ENCODE assay signal across 18 cellular contexts in the genomic region with DNA sequence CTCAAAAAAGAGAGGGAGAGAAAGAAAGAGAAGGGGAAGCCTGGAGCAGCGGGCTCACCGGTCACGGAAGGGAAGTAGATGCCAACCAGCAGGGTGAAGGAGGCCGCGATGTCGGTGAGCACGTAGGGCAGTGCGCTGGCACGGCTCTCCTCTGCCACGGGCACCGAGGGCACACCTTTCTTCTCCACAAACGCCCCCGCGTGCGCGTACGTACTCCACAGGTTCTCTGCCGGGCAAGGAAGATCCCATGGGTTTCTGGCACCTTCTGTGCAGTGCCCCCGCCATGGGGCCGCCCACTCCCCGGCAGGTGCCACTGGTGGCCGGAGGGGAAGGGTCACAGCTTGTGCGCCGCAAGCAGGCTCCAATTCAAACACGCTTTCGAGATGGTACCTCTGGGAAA. TPM values are rescaled to one million over a fixed set of nuclear protein-coding genes. Genes with fewer than 3 reads are reported as not detected.
DNase-seq lines count a peak whose midpoint lies in the region; ATAC-seq and TF ChIP-seq lines count a peak whose summit lies in the region.
"Had no signal": no experiment of that assay in that cellular context is flagged by ENCODE, and none has a peak within 500 bp of the region (broad histone marks: within the 10 kb centered on the region; RNA-seq: fewer than 3 reads in every experiment).

No MANE protein-coding gene starts in this region.

- H3K79me1 ChIP-seq in neuronal stem cell (ENCODE audit: low read depth, low read length): peaks cover 12% of the 10 kb centered on the region

- H4K91ac ChIP-seq in neuronal stem cell (ENCODE audit: low read depth, low read length, poor library complexity): no peak overlapping the region

- no peak overlapping the region for H2BK120ac ChIP-seq in neuronal stem cell (ENCODE audit: low read depth, low read length)

- H3K9ac ChIP-seq in neuronal stem cell (ENCODE audit: low read depth, low read length, poor library complexity): peak overlapping the region; percentile 30

- H3K9me2 ChIP-seq in hepatocyte (replicated peaks; ENCODE audit: insufficient read depth): no peaks in the 10 kb centered on the region

- peak overlapping the region; percentile 29 for H3K27ac Mint-ChIP-seq in activated naive CD8-positive, alpha-beta T cell treated with anti-CD3 and anti-CD28 coated beads for 36 hours
- no peak overlapping the region for H3K27ac Mint-ChIP-seq in activated naive CD8-positive, alpha-beta T cell treated with anti-CD3 and anti-CD28 coated beads, Interleukin-2, amount 50 U/mL, for 24 hours
- H3K27ac Mint-ChIP-seq in T-helper 17 cell: peak overlapping the region; percentile 84
- H3K27ac Mint-ChIP-seq in dendritic cell treated with granulocyte-macrophage colony-stimulating factor and Interleukin-4, amounts not matched to agents 40 ng/mL and 50 ng/mL, for 4 days: peak overlapping the region; percentile 82

- DNase-seq in activated naive CD8-positive, alpha-beta T cell treated with anti-CD3 and anti-CD28 coated beads for 36 hours: no peak
- DNase-seq in activated naive CD8-positive, alpha-beta T cell treated with anti-CD3 and anti-CD28 coated beads, Interleukin-2, amount 50 U/mL, for 24 hours: no peak
- no peak for DNase-seq in T-helper 17 cell
- DNase-seq in neuronal stem cell (ENCODE audit: low spot score): no peak
- DNase-seq in ureter (ENCODE audit: low spot score): no peak
- no peak for DNase-seq in hepatocyte (ENCODE audit: low spot score)
- DNase-seq in NCI-H526 (lab: John Stamatoyannopoulos, UW): no peak
- DNase-seq: DMS79 treated with DMSO at 0.1 percent for 48 hours, KG1, NCI-H1092, NCI-H1436, NCI-H187 treated with DMSO at 0.1 percent for 48 hours, NCI-H2107, NCI-H748 treated with DMSO at 0.1 percent for 48 hours, SJCRH30 had no signal

- H3K27me3 ChIP-seq in neuronal stem cell (ENCODE audit: control insufficient read depth in 3 of 3, insufficient read depth in 3 of 3, low read depth in 1 of 3, low read length in 3 of 3) (no peaks in the 10 kb centered on the region), hepatocyte (no peaks in the 10 kb centered on the region)
- H3K27me3 ChIP-seq: SJCRH30 had no signal

- H2BK12ac ChIP-seq in neuronal stem cell (ENCODE audit: low read length): no peak overlapping the region

- no CpG with 5 or more reads among the region's 26 CpGs for WGBS in neuronal stem cell (ENCODE audit: extremely low coverage in 2 of 2, insufficient read length in 2 of 2, insufficient replicate concordance in 1 of 2), 2 donors
- 97% methylated on average over 26 of the region's 26 CpGs for WGBS in hepatocyte (ENCODE audit: low lambda C conversion rate, missing lambda C conversion rate)

- H4K8ac ChIP-seq in neuronal stem cell (ENCODE audit: low read depth, low read length): no peak overlapping the region

- no peak for TF ChIP-seq CTCF in hepatocyte (IDR thresholded peaks at IDR 0.05; ENCODE audit: poor library complexity)

- no peaks in the 10 kb centered on the region for H3K27me3 Mint-ChIP-seq in activated naive CD8-positive, alpha-beta T cell treated with anti-CD3 and anti-CD28 coated beads for 36 hours
- H3K27me3 Mint-ChIP-seq in activated naive CD8-positive, alpha-beta T cell treated with anti-CD3 and anti-CD28 coated beads, Interleukin-2, amount 50 U/mL, for 24 hours: no peaks in the 10 kb centered on the region
- no peaks in the 10 kb centered on the region for H3K27me3 Mint-ChIP-seq in T-helper 17 cell
- no peaks in the 10 kb centered on the region for H3K27me3 Mint-ChIP-seq in dendritic cell treated with granulocyte-macrophage colony-stimulating factor and Interleukin-4, amounts not matched to agents 40 ng/mL and 50 ng/mL, for 4 days
- H3K27me3 Mint-ChIP-seq: CD4-positive, CD25-positive, alpha-beta regulatory T cell had no signal

- H3K4me2 ChIP-seq in neuronal stem cell (ENCODE audit: insufficient read depth, low read length, poor library complexity, severe bottlenecking) (no peak overlapping the region), hepatocyte (no peak overlapping the region)

- H3K36me3 Mint-ChIP-seq in activated naive CD8-positive, alpha-beta T cell treated with anti-CD3 and anti-CD28 coated beads for 36 hours: peaks cover 11% of the 10 kb centered on the region
- peaks cover 2% of the 10 kb centered on the region for H3K36me3 Mint-ChIP-seq in activated naive CD8-positive, alpha-beta T cell treated with anti-CD3 and anti-CD28 coated beads, Interleukin-2, amount 50 U/mL, for 24 hours (ENCODE audit: low read depth)
- peaks cover 6% of the 10 kb centered on the region for H3K36me3 Mint-ChIP-seq in T-helper 17 cell (ENCODE audit: low read depth)
- peaks cover 92% of the 10 kb centered on the region for H3K36me3 Mint-ChIP-seq in dendritic cell treated with granulocyte-macrophage colony-stimulating factor and Interleukin-4, amounts not matched to agents 40 ng/mL and 50 ng/mL, for 4 days (ENCODE audit: low read depth)

- H3K79me2 ChIP-seq in hepatocyte: no peaks in the 10 kb centered on the region

- H3K9me3 ChIP-seq in T-helper 17 cell (ENCODE audit: control insufficient read depth, low read length, poor library complexity, severe bottlenecking): no peaks in the 10 kb centered on the region
- H3K9me3 ChIP-seq in neuronal stem cell (replicated peaks in 1 of 2; ENCODE audit: control insufficient read depth in 2 of 2, insufficient read depth in 1 of 2, low read depth in 1 of 2, low read length in 2 of 2): no peaks in the 10 kb centered on the region
- no peaks in the 10 kb centered on the region for H3K9me3 ChIP-seq in hepatocyte (ENCODE audit: low read depth)
- H3K9me3 ChIP-seq: SJCRH30 had no signal

- H2AK5ac ChIP-seq in neuronal stem cell (ENCODE audit: low read depth, low read length): no peak overlapping the region

- H3K23ac ChIP-seq in neuronal stem cell (ENCODE audit: low read depth, low read length, poor library complexity): peak overlapping the region; percentile 31

- H3K4me1 Mint-ChIP-seq in activated naive CD8-positive, alpha-beta T cell treated with anti-CD3 and anti-CD28 coated beads for 36 hours: peaks cover 2% of the 10 kb centered on the region
- no peaks in the 10 kb centered on the region for H3K4me1 Mint-ChIP-seq in activated naive CD8-positive, alpha-beta T cell treated with anti-CD3 and anti-CD28 coated beads, Interleukin-2, amount 50 U/mL, for 24 hours
- peaks cover 9% of the 10 kb centered on the region for H3K4me1 Mint-ChIP-seq in T-helper 17 cell
- H3K4me1 Mint-ChIP-seq in dendritic cell treated with granulocyte-macrophage colony-stimulating factor and Interleukin-4, amounts not matched to agents 40 ng/mL and 50 ng/mL, for 4 days (ENCODE audit: low read depth): peaks cover 24% of the 10 kb centered on the region

- H4K20me1 ChIP-seq in hepatocyte (ENCODE audit: insufficient read depth, poor library complexity, severe bottlenecking): no peaks in the 10 kb centered on the region

- ATAC-seq in activated naive CD8-positive, alpha-beta T cell treated with anti-CD3 and anti-CD28 coated beads, Interleukin-2, amount 50 U/mL, for 24 hours: no peak
- ATAC-seq in T-helper 17 cell: no peak

- H3K9me3 Mint-ChIP-seq in activated naive CD8-positive, alpha-beta T cell treated with anti-CD3 and anti-CD28 coated beads for 36 hours: no peaks in the 10 kb centered on the region
- no peaks in the 10 kb centered on the region for H3K9me3 Mint-ChIP-seq in activated naive CD8-positive, alpha-beta T cell treated with anti-CD3 and anti-CD28 coated beads, Interleukin-2, amount 50 U/mL, for 24 hours
- H3K9me3 Mint-ChIP-seq in dendritic cell treated with granulocyte-macrophage colony-stimulating factor and Interleukin-4, amounts not matched to agents 40 ng/mL and 50 ng/mL, for 4 days: no peaks in the 10 kb centered on the region
- H3K9me3 Mint-ChIP-seq: CD4-positive, CD25-positive, alpha-beta regulatory T cell had no signal

- H3K4me1 ChIP-seq in neuronal stem cell (ENCODE audit: control insufficient read depth in 2 of 2, insufficient read depth in 1 of 2, low read depth in 1 of 2, low read length in 2 of 2) (no peaks in the 10 kb centered on the region), hepatocyte (ENCODE audit: insufficient read depth) (no peaks in the 10 kb centered on the region)
- H3K4me1 ChIP-seq: SJCRH30 had no signal

- no peak overlapping the region for H2BK5ac ChIP-seq in neuronal stem cell (ENCODE audit: low read length)

- H2BK15ac ChIP-seq in neuronal stem cell (ENCODE audit: low read length): no peak overlapping the region

- H2AFZ ChIP-seq in neuronal stem cell (ENCODE audit: low read length) (no peak overlapping the region), hepatocyte (no peak overlapping the region)

- H3K14ac ChIP-seq in neuronal stem cell (ENCODE audit: low read length): no peak overlapping the region

- H3K36me3 ChIP-seq in neuronal stem cell (replicated peaks in 1 of 2; ENCODE audit: control insufficient read depth in 2 of 2, insufficient read depth in 2 of 2, low read length in 2 of 2): peaks cover 36 to 63% of the 10 kb centered on the region in 2 donors
- H3K36me3 ChIP-seq in hepatocyte (replicated peaks; ENCODE audit: insufficient read depth, low read depth): no peaks in the 10 kb centered on the region
- H3K36me3 ChIP-seq: SJCRH30 had no signal

- intact Hi-C loops in dendritic cell treated with granulocyte-macrophage colony-stimulating factor and Interleukin-4, amounts not matched to agents 40 ng/mL and 50 ng/mL, for 4 days (cut with micrococcal nuclease): no loop called here

- H3K4me3 ChIP-seq in neuronal stem cell (ENCODE audit: low read length in 2 of 2) (no peak overlapping the region), hepatocyte (no peak overlapping the region)
- H3K4me3 ChIP-seq: SJCRH30 had no signal

- no peak overlapping the region for H3K18ac ChIP-seq in neuronal stem cell (ENCODE audit: low read length)

- H3K4ac ChIP-seq in neuronal stem cell (ENCODE audit: low read length): no peak overlapping the region

- H3K4me3 Mint-ChIP-seq in activated naive CD8-positive, alpha-beta T cell treated with anti-CD3 and anti-CD28 coated beads for 36 hours: no peak overlapping the region
- no peak overlapping the region for H3K4me3 Mint-ChIP-seq in activated naive CD8-positive, alpha-beta T cell treated with anti-CD3 and anti-CD28 coated beads, Interleukin-2, amount 50 U/mL, for 24 hours
- no peak overlapping the region for H3K4me3 Mint-ChIP-seq in T-helper 17 cell
- no peak overlapping the region for H3K4me3 Mint-ChIP-seq in dendritic cell treated with granulocyte-macrophage colony-stimulating factor and Interleukin-4, amounts not matched to agents 40 ng/mL and 50 ng/mL, for 4 days

- no peak overlapping the region for H3K27ac ChIP-seq in neuronal stem cell (replicated peaks; ENCODE audit: low read length)
- H3K27ac ChIP-seq in hepatocyte: no peak overlapping the region
- H3K27ac ChIP-seq: HL-60, SJCRH30 had no signal

RNA-seq across cellular contexts. Expression of gene SLC12A7, which starts 30.3 kb away (rescaled TPM):
- total RNA-seq in activated naive CD8-positive, alpha-beta T cell treated with anti-CD3 and anti-CD28 coated beads for 36 hours: 10 to 100 TPM; 14.0 to 14.6 TPM
- total RNA-seq in T-helper 17 cell (10 to 100 TPM; 36.6 to 88.0 TPM), ureter (77.0 TPM), hepatocyte (19.7 and 30.2 TPM in 2 replicates)
- 25.7 TPM for polyA plus RNA-seq in neuronal stem cell (2013, experiment 1 of 2)
- 25.0 TPM for polyA plus RNA-seq in neuronal stem cell (2013, experiment 2 of 2)
- 31.3 and 34.3 TPM in 2 replicates for polyA plus RNA-seq in hepatocyte
